ENCODE assay signal across 8 cellular contexts in the genomic region with DNA sequence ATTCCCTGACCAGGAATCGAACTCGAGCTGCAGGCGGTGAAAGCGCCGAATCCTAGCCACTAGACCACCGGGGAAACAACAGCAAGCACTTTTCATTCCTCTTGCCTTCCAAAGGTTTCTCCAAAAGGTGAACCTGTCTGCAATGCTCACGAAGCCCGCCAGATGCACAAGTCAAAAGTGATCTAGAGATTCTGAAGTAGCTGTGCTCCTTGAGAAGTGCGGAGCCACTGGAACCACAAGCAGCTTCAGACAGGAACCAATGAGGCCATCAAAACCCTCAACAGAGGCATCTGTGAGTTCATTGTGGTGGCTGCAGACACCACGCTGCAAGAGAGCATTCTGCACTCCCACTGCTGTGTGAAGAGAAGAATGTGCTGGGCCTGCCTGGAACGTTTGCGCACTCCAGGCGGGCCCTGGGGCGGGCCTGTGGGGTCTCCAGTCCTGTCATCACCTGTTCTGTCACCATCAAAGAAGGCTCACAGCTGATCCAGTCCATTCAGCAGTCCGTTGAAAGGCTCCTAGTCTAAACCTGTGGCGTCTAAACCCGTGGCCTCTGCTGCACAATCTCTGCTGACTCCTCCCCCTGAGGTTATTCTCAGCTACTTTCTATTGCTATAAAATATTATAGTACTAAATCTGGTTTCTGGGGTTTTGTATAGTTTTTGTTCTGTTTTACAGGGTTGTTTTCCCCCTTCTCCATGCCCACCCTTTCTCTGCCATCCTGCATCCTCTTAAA.
DNase-seq lines count a peak whose midpoint lies in the region; ATAC-seq and TF ChIP-seq lines count a peak whose summit lies in the region.
"Not testable (repeated sequence)": the region's sequence is repeated elsewhere in the genome, so short reads cannot be mapped to it uniquely, and the experiment has no call there.

No MANE protein-coding gene starts in this region.

- not testable (repeated sequence) for H3K9ac ChIP-seq in endodermal cell (ENCODE audit: extremely low read depth, low read length, poor library complexity, severe bottlenecking)

- peaks cover 15% of the 10 kb centered on the region for H3K4me1 Mint-ChIP-seq in CD8-positive, alpha-beta T cell (ENCODE audit: low read depth)
- peaks cover 12% of the 10 kb centered on the region for H3K4me1 Mint-ChIP-seq in T-helper 2 cell treated with Interferon-gamma antibody and Interleukin-4, amounts not matched to agents 5 μg/mL and 100 μg/mL, for 36 hours (ENCODE audit: low read depth)
- H3K4me1 Mint-ChIP-seq in activated CD8-positive, alpha-beta T cell treated with anti-CD3 and anti-CD28 coated beads, Interleukin-2, amount 10 ng/mL, durations not matched to agents 7 days and 5 days (ENCODE audit: low read depth) = peaks cover 14% of the 10 kb centered on the region
- not testable (repeated sequence) for H3K4me1 Mint-ChIP-seq in endodermal cell
- H3K4me1 Mint-ChIP-seq in naive thymus-derived CD8-positive, alpha-beta T cell = peaks cover 4 to 18% (median 12%) of the 10 kb centered on the region in 4 donors

- not testable (repeated sequence) for H3K27ac Mint-ChIP-seq in CD8-positive, alpha-beta T cell; T-helper 2 cell treated with Interferon-gamma antibody and Interleukin-4, amounts not matched to agents 5 μg/mL and 100 μg/mL, for 36 hours; activated CD8-positive, alpha-beta T cell treated with anti-CD3 and anti-CD28 coated beads, Interleukin-2, amount 10 ng/mL, durations not matched to agents 7 days and 5 days; endodermal cell
- peak overlapping the region in 8 of 10 donors; percentile 22 to 89 (median 68) for H3K27ac Mint-ChIP-seq in naive thymus-derived CD8-positive, alpha-beta T cell

- not testable (repeated sequence) for H3K36me3 Mint-ChIP-seq in CD8-positive, alpha-beta T cell; T-helper 2 cell treated with Interferon-gamma antibody and Interleukin-4, amounts not matched to agents 5 μg/mL and 100 μg/mL, for 36 hours (ENCODE audit: low read depth); activated CD8-positive, alpha-beta T cell treated with anti-CD3 and anti-CD28 coated beads, Interleukin-2, amount 10 ng/mL, durations not matched to agents 7 days and 5 days (ENCODE audit: low read depth); endodermal cell (ENCODE audit: low read depth); naive thymus-derived CD8-positive, alpha-beta T cell

- not testable (repeated sequence) for H3K9me3 ChIP-seq in CD8-positive, alpha-beta T cell (ENCODE audit: low read length); endodermal cell (ENCODE audit: control insufficient read depth, low read length)

- not testable (repeated sequence) for H3K27me3 ChIP-seq in CD8-positive, alpha-beta T cell (ENCODE audit: insufficient read depth, low read length); endodermal cell (ENCODE audit: control insufficient read depth, insufficient read depth, low read length, poor library complexity, severe bottlenecking)

- H3K4me1 ChIP-seq in CD8-positive, alpha-beta T cell (ENCODE audit: insufficient read depth, low read length); endodermal cell (ENCODE audit: control insufficient read depth, insufficient read depth, low read length): not testable (repeated sequence)

- not testable (repeated sequence) for H3K27me3 Mint-ChIP-seq in CD8-positive, alpha-beta T cell (ENCODE audit: low read depth); T-helper 2 cell treated with Interferon-gamma antibody and Interleukin-4, amounts not matched to agents 5 μg/mL and 100 μg/mL, for 36 hours (ENCODE audit: low read depth); activated CD8-positive, alpha-beta T cell treated with anti-CD3 and anti-CD28 coated beads, Interleukin-2, amount 10 ng/mL, durations not matched to agents 7 days and 5 days (ENCODE audit: low read depth); endodermal cell (ENCODE audit: insufficient read depth); naive thymus-derived CD8-positive, alpha-beta T cell

- TF ChIP-seq CTCF in CD8-positive, alpha-beta T cell (IDR thresholded peaks at IDR 0.05); endodermal cell (conservative IDR thresholded peaks at IDR 0.05): not testable (repeated sequence)

- H3K36me3 ChIP-seq in CD8-positive, alpha-beta T cell (ENCODE audit: insufficient read depth, low read length); endodermal cell (ENCODE audit: control insufficient read depth, insufficient read depth, low read length): not testable (repeated sequence)

- not testable (repeated sequence) for H3K9me3 Mint-ChIP-seq in CD8-positive, alpha-beta T cell; T-helper 2 cell treated with Interferon-gamma antibody and Interleukin-4, amounts not matched to agents 5 μg/mL and 100 μg/mL, for 36 hours; activated CD8-positive, alpha-beta T cell treated with anti-CD3 and anti-CD28 coated beads, Interleukin-2, amount 10 ng/mL, durations not matched to agents 7 days and 5 days (ENCODE audit: insufficient read depth); endodermal cell; naive thymus-derived CD8-positive, alpha-beta T cell

- H3K4me3 ChIP-seq in CD8-positive, alpha-beta T cell (ENCODE audit: low read depth, low read length); endodermal cell (ENCODE audit: low read length): not testable (repeated sequence)

- H3K4me3 Mint-ChIP-seq in CD8-positive, alpha-beta T cell = peak overlapping the region; percentile 39
- H3K4me3 Mint-ChIP-seq in T-helper 2 cell treated with Interferon-gamma antibody and Interleukin-4, amounts not matched to agents 5 μg/mL and 100 μg/mL, for 36 hours = peak overlapping the region; percentile 34
- peak overlapping the region; percentile 5 for H3K4me3 Mint-ChIP-seq in activated CD8-positive, alpha-beta T cell treated with anti-CD3 and anti-CD28 coated beads, Interleukin-2, amount 10 ng/mL, durations not matched to agents 7 days and 5 days
- H3K4me3 Mint-ChIP-seq in endodermal cell = not testable (repeated sequence)
- peak overlapping the region in 9 of 10 donors; percentile 19 to 81 (median 50) for H3K4me3 Mint-ChIP-seq in naive thymus-derived CD8-positive, alpha-beta T cell

- ATAC-seq in CD8-positive, alpha-beta T cell = peak; percentile 87
- ATAC-seq in activated CD8-positive, alpha-beta T cell treated with anti-CD3 and anti-CD28 coated beads, Interleukin-2, amount 10 ng/mL, durations not matched to agents 7 days and 5 days = peak; percentile 88
- peak; percentile 91 to 92 for ATAC-seq in naive thymus-derived CD8-positive, alpha-beta T cell

- not testable (repeated sequence) for H3K27ac ChIP-seq in CD8-positive, alpha-beta T cell (ENCODE audit: low read depth, low read length); endodermal cell (ENCODE audit: low read depth, low read length)

- intact Hi-C loops in CD8-positive, alpha-beta T cell (cut with DNase I, micrococcal nuclease) = not testable (repeated sequence)

- POLR2A ChIA-PET in CD8-positive, alpha-beta T cell (lab: Charles Lee); activated CD8-positive, alpha-beta T cell treated with anti-CD3 and anti-CD28 coated beads, Interleukin-2, amount 10 ng/mL, durations not matched to agents 7 days and 5 days (lab: Charles Lee); naive thymus-derived CD8-positive, alpha-beta T cell (lab: Charles Lee): not testable (repeated sequence)

- CTCF ChIA-PET in CD8-positive, alpha-beta T cell (lab: Charles Lee); activated CD8-positive, alpha-beta T cell treated with anti-CD3 and anti-CD28 coated beads, Interleukin-2, amount 10 ng/mL, durations not matched to agents 7 days and 5 days (lab: Charles Lee): not testable (repeated sequence)

- WGBS in endodermal cell (ENCODE audit: insufficient coverage in 1 of 2, insufficient read length in 1 of 2), 2 experiments = 95 to 100% methylated on average over 8 to 9 of the region's 17 CpGs

- peak; percentile 5 to 60 (median 31) for DNase-seq in CD8-positive, alpha-beta T cell
- DNase-seq in T-helper 2 cell treated with Interferon-gamma antibody and Interleukin-4, amounts not matched to agents 5 μg/mL and 100 μg/mL, for 36 hours (ENCODE audit: low spot score) = peak; percentile 21
- DNase-seq in activated CD8-positive, alpha-beta T cell treated with anti-CD3 and anti-CD28 coated beads, Interleukin-2, amount 10 ng/mL, durations not matched to agents 7 days and 5 days = peak; percentile 69
- peak; percentile 40 to 43 for DNase-seq in activated T-cell treated with anti-CD3 and anti-CD28 coated beads, Interleukin-2, amount 50 U/mL, for 48 hours
- peak; percentile 12 for DNase-seq in activated naive CD4-positive, alpha-beta T cell treated with anti-CD3 and anti-CD28 coated beads, Interleukin-2, amount 50 U/mL, for 16 hours
- peak; percentile 13 for DNase-seq in endodermal cell
- DNase-seq in naive thymus-derived CD8-positive, alpha-beta T cell = peak in 9 of 10 donors; percentile 10 to 66 (median 57)
- peak in 4 of 6 experiments; percentile 6 to 60 (median 44) for DNase-seq in stimulated activated naive CD4-positive, alpha-beta T cell (lab: John Stamatoyannopoulos, UW)

Comparison
In these comparisons a context has a peak if more than half of its experiments do, and no peak if none do; other contexts are left out.
1. DNase-seq: peak in every context shown above with its lines; median percentile 69 in activated CD8-positive, alpha-beta T cell treated with anti-CD3 and anti-CD28 coated beads, Interleukin-2, amount 10 ng/mL, durations not matched to agents 7 days and 5 days; 57 in naive thymus-derived CD8-positive, alpha-beta T cell; 44 in stimulated activated naive CD4-positive, alpha-beta T cell; 42 in activated T-cell treated with anti-CD3 and anti-CD28 coated beads, Interleukin-2, amount 50 U/mL, for 48 hours; 31 in CD8-positive, alpha-beta T cell; 21 in T-helper 2 cell treated with Interferon-gamma antibody and Interleukin-4, amounts not matched to agents 5 μg/mL and 100 μg/mL, for 36 hours; 13 in endodermal cell; 12 in activated naive CD4-positive, alpha-beta T cell treated with anti-CD3 and anti-CD28 coated beads, Interleukin-2, amount 50 U/mL, for 16 hours.